Comparison of ENCODE assay signal across 22 cellular contexts in genomic region chr18:49355028-49355427, GRCh38.
DNase-seq lines count a peak whose midpoint lies in the region; ATAC-seq, FAIRE-seq and TF ChIP-seq lines count a peak whose summit lies in the region.
"Had no signal": no experiment of that assay in that cellular context is flagged by ENCODE, and none has a peak within 500 bp of the region (broad histone marks: within the 10 kb centered on the region; RNA-seq: fewer than 3 reads in every experiment).

No MANE protein-coding gene starts in this region.

- intact Hi-C loops in K562 (cut with micrococcal nuclease), result no loop called here

- TF ChIP-seq RAD21 in K562 (CRISPR knock-in tag; conservative IDR thresholded peaks at IDR 0.05 in 1 of 2, IDR thresholded peaks at IDR 0.05 in 1 of 2), result no peak

- no peaks in the 10 kb centered on the region for H3K9me3 ChIP-seq in K562 (replicated peaks; ENCODE audit: control insufficient read depth, insufficient read depth, low read depth, low read length)
- no peaks in the 10 kb centered on the region for H3K9me3 ChIP-seq in small intestine (ENCODE audit: control insufficient read depth, low read depth)
- H3K9me3 ChIP-seq: A549; BE2C; BLaER1 treated with 17β-estradiol and CSF1 and Interleukin-3, amounts not matched to agents 10 nM and 100 nM had no signal

- no peak overlapping the region for H3K9ac ChIP-seq in K562 (ENCODE audit: insufficient read depth in 1 of 2, low read depth in 2 of 2, low read length in 2 of 2)
- H3K9ac ChIP-seq: BLaER1 treated with 17β-estradiol and CSF1 and Interleukin-3, amounts not matched to agents 10 nM and 100 nM had no signal

- FAIRE-seq in A204.1 (lab: Jason Lieb, UNC) (peak; percentile 19), K562 (lab: Jason Lieb, UNC) (no peak), frontal cortex (lab: Jason Lieb, UNC) (peak; percentile 39), small intestine (lab: Jason Lieb, UNC) (peak; percentile 93)
- FAIRE-seq: A549, GM12878 had no signal

- in situ Hi-C loops in K562 (cut with MboI), result no loop called here

- H3K4me2 ChIP-seq in K562 (ENCODE audit: insufficient read depth, low read length), result no peak overlapping the region
- H3K4me2 ChIP-seq: A549; BLaER1 treated with 17β-estradiol and CSF1 and Interleukin-3, amounts not matched to agents 10 nM and 100 nM had no signal

- no TSS peak for BruUV-seq in K562 (replicated peaks; lab: Mats Ljungman, UMichigan)

- ATAC-seq in K562 (no peak), GM18511 (IDR thresholded peaks at IDR 0.05; ENCODE audit: unreplicated experiment) (no peak)
- ATAC-seq: A549, GM12878 had no signal

- H3K27ac ChIP-seq in K562 (ENCODE audit: extremely low read depth, low read depth, low read length) (no peak overlapping the region), small intestine (ENCODE audit: low read depth in 1 of 2, low read length in 1 of 2) (no peak overlapping the region)
- H3K27ac ChIP-seq: 22Rv1; A549; BLaER1 treated with 17β-estradiol and CSF1 and Interleukin-3, amounts not matched to agents 10 nM and 100 nM had no signal

- CTCF ChIA-PET in K562 (lab: Yijun Ruan, JAX; ENCODE audit: low intra/inter-chr PET ratio), result no interaction called here

- no peak overlapping the region for H2AFZ ChIP-seq in K562 (ENCODE audit: low read depth, low read length)

- no peaks in the 10 kb centered on the region for H4K20me1 ChIP-seq in K562 (replicated peaks; ENCODE audit: control insufficient read depth, insufficient read depth, low read length)

- no peaks in the 10 kb centered on the region for H3K9me1 ChIP-seq in K562 (ENCODE audit: control insufficient read depth, insufficient read depth, low read length)

- H3K79me2 ChIP-seq in K562 (ENCODE audit: control insufficient read depth, insufficient read depth, low read length), result no peaks in the 10 kb centered on the region

- H3K4me3 ChIP-seq in K562 (no peak overlapping the region), small intestine (ENCODE audit: low read depth in 1 of 2, low read length in 2 of 2) (no peak overlapping the region)
- H3K4me3 ChIP-seq: A549; BLaER1 treated with 17β-estradiol and CSF1 and Interleukin-3, amounts not matched to agents 10 nM and 100 nM; GM12878 had no signal

- no peaks in the 10 kb centered on the region for H3K4me1 ChIP-seq in K562 (replicated peaks in 1 of 2; ENCODE audit: control insufficient read depth in 2 of 2, insufficient read depth in 2 of 2, low read length in 2 of 2)
- no peaks in the 10 kb centered on the region for H3K4me1 ChIP-seq in small intestine (ENCODE audit: control insufficient read depth in 2 of 2, insufficient read depth in 1 of 2, low read depth in 1 of 2, low read length in 1 of 2)
- H3K4me1 ChIP-seq: A549, BE2C had no signal

- DNase-seq in K562 (ENCODE audit: extremely low read depth in 1 of 4, low spot score in 3 of 4) (no peak), frontal cortex (ENCODE audit: low spot score in 2 of 2) (no peak), small intestine (no peak), erythroblast (lab: John Stamatoyannopoulos, UW) (no peak), H4 (ENCODE audit: low spot score) (no peak)
- DNase-seq: ACHN; AML-193; BE2C; CD4-positive, alpha-beta T cell; CD8-positive, alpha-beta memory T cell; DMS153; DND-41; GDM1; GOT3; H7; HCEC 1CT had no signal

- TF ChIP-seq POLR2A in K562 (conservative IDR thresholded peaks at IDR 0.05) (no peak), erythroblast (IDR thresholded peaks at IDR 0.05; ENCODE audit: low read length) (no peak)

- POLR2A ChIA-PET in K562 (lab: Yijun Ruan, JAX), result no interaction called here

- H3K36me3 ChIP-seq in K562 (ENCODE audit: control insufficient read depth, insufficient read depth, low read length), result peaks cover 4% of the 10 kb centered on the region; the same call in 1 of the 3 replicates
- H3K36me3 ChIP-seq in small intestine (ENCODE audit: control insufficient read depth in 2 of 2, insufficient read depth in 2 of 2, low read length in 2 of 2), result peaks cover 0 to 1% of the 10 kb centered on the region in 2 donors
- H3K36me3 ChIP-seq: BE2C had no signal

- no peak for TF ChIP-seq CTCF in K562 (IDR thresholded peaks at IDR 0.05 in 2 of 3, conservative IDR thresholded peaks at IDR 0.05 in 1 of 3; ENCODE audit: insufficient read depth in 2 of 3, low read depth in 1 of 3, low read length in 3 of 3)

- no peak for TF ChIP-seq EP300 in K562 (IDR thresholded peaks at IDR 0.05; ENCODE audit: low read length)

- H3K27me3 ChIP-seq in K562 (ENCODE audit: control insufficient read depth in 2 of 2, insufficient read depth in 2 of 2, low read length in 2 of 2), result no peaks in the 10 kb centered on the region
- no peaks in the 10 kb centered on the region for H3K27me3 ChIP-seq in small intestine (ENCODE audit: control insufficient read depth in 2 of 2, insufficient read depth in 2 of 2, low read length in 2 of 2)
- H3K27me3 ChIP-seq: BE2C; BLaER1 treated with 17β-estradiol and CSF1 and Interleukin-3, amounts not matched to agents 10 nM and 100 nM had no signal

TF ChIP-seq in K562, 482 proteins besides CTCF, POLR2A, EP300 and RAD21:
- TF ChIP-seq CUX1 (CRISPR knock-in tag; IDR thresholded peaks at IDR 0.05) (peak; percentile 96), ZNF445 (CRISPR knock-in tag; IDR thresholded peaks at IDR 0.05; ENCODE audit: low read depth) (no peak)
TF ChIP-seq in K562: peak in this region for 1.
